In the genomic region with DNA sequence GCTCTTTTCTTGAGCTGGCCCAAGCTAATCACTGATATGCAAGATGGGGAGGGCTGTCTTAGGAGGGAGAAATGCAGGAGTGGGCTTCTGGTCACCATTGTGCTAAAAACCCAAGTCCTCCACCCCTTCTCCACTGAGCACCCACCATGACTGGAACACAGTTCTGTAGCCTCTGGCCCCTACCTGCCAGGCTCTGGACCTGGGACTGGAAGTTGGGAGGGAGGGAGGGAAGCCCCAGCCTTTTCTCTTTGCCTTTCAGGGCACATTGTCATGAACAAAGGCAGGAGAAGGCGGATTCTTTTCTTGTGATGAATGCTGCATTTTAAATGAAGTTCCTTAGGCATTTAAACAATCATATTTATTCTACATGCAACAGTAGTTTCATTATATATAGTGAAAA, we compare ENCODE assay signal across 1 cellular context.
TF ChIP-seq lines count a peak whose summit lies in the region.

No MANE protein-coding gene starts in this region.

TF ChIP-seq in WTC11, 78 proteins besides CTCF, POLR2A, EP300 and RAD21 (continued from another document):
- TF ChIP-seq, protein P1, sequence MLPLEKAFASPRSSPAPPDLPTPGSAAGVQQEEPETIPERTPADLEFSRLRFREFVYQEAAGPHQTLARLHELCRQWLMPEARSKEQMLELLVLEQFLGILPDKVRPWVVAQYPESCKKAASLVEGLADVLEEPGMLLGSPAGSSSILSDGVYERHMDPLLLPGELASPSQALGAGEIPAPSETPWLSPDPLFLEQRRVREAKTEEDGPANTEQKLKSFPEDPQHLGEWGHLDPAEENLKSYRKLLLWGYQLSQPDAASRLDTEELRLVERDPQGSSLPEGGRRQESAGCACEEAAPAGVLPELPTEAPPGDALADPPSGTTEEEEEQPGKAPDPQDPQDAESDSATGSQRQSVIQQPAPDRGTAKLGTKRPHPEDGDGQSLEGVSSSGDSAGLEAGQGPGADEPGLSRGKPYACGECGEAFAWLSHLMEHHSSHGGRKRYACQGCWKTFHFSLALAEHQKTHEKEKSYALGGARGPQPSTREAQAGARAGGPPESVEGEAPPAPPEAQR (CRISPR knock-in tag; IDR thresholded peaks at IDR 0.05), result no peak
- TF ChIP-seq, protein P2, sequence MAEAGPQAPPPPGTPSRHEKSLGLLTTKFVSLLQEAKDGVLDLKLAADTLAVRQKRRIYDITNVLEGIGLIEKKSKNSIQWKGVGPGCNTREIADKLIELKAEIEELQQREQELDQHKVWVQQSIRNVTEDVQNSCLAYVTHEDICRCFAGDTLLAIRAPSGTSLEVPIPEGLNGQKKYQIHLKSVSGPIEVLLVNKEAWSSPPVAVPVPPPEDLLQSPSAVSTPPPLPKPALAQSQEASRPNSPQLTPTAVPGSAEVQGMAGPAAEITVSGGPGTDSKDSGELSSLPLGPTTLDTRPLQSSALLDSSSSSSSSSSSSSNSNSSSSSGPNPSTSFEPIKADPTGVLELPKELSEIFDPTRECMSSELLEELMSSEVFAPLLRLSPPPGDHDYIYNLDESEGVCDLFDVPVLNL (CRISPR knock-in tag; IDR thresholded peaks at IDR 0.05; ENCODE audit: borderline replicate concordance, low read depth), result no peak
- no peak for TF ChIP-seq ZNF396 (CRISPR knock-in tag; IDR thresholded peaks at IDR 0.05; ENCODE audit: borderline replicate concordance)
- TF ChIP-seq, protein P3, sequence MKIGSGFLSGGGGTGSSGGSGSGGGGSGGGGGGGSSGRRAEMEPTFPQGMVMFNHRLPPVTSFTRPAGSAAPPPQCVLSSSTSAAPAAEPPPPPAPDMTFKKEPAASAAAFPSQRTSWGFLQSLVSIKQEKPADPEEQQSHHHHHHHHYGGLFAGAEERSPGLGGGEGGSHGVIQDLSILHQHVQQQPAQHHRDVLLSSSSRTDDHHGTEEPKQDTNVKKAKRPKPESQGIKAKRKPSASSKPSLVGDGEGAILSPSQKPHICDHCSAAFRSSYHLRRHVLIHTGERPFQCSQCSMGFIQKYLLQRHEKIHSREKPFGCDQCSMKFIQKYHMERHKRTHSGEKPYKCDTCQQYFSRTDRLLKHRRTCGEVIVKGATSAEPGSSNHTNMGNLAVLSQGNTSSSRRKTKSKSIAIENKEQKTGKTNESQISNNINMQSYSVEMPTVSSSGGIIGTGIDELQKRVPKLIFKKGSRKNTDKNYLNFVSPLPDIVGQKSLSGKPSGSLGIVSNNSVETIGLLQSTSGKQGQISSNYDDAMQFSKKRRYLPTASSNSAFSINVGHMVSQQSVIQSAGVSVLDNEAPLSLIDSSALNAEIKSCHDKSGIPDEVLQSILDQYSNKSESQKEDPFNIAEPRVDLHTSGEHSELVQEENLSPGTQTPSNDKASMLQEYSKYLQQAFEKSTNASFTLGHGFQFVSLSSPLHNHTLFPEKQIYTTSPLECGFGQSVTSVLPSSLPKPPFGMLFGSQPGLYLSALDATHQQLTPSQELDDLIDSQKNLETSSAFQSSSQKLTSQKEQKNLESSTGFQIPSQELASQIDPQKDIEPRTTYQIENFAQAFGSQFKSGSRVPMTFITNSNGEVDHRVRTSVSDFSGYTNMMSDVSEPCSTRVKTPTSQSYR (CRISPR knock-in tag; IDR thresholded peaks at IDR 0.05), result no peak
- TF ChIP-seq CREB1 (CRISPR knock-in tag; IDR thresholded peaks at IDR 0.05), result no peak
- TF ChIP-seq ZNF263 (CRISPR knock-in tag; IDR thresholded peaks at IDR 0.05; ENCODE audit: low read depth), result no peak
- no peak for TF ChIP-seq NFE2L1 (CRISPR knock-in tag; IDR thresholded peaks at IDR 0.05)
- TF ChIP-seq, protein P4, sequence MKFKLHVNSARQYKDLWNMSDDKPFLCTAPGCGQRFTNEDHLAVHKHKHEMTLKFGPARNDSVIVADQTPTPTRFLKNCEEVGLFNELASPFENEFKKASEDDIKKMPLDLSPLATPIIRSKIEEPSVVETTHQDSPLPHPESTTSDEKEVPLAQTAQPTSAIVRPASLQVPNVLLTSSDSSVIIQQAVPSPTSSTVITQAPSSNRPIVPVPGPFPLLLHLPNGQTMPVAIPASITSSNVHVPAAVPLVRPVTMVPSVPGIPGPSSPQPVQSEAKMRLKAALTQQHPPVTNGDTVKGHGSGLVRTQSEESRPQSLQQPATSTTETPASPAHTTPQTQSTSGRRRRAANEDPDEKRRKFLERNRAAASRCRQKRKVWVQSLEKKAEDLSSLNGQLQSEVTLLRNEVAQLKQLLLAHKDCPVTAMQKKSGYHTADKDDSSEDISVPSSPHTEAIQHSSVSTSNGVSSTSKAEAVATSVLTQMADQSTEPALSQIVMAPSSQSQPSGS (CRISPR knock-in tag; IDR thresholded peaks at IDR 0.05; ENCODE audit: borderline replicate concordance, low read depth), result no peak
- no peak for TF ChIP-seq EMX1 (CRISPR knock-in tag; IDR thresholded peaks at IDR 0.05)
- TF ChIP-seq, protein P5, sequence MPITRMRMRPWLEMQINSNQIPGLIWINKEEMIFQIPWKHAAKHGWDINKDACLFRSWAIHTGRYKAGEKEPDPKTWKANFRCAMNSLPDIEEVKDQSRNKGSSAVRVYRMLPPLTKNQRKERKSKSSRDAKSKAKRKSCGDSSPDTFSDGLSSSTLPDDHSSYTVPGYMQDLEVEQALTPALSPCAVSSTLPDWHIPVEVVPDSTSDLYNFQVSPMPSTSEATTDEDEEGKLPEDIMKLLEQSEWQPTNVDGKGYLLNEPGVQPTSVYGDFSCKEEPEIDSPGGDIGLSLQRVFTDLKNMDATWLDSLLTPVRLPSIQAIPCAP (CRISPR knock-in tag; IDR thresholded peaks at IDR 0.05), result no peak
